In genomic region chr9:127874301-127875216, GRCh38 we compare ENCODE assay signal across 1 cellular context.
TF ChIP-seq lines count a peak whose summit lies in the region.

No MANE protein-coding gene starts in this region.

TF ChIP-seq in HEK293T, 16 proteins besides CTCF, POLR2A, EP300 and RAD21 (continued from another document):
- TF ChIP-seq BHLHE40 (IDR thresholded peaks at IDR 0.05; ENCODE audit: borderline replicate concordance) = no peak
- TF ChIP-seq ELF4 (IDR thresholded peaks at IDR 0.05) = no peak
- no peak for TF ChIP-seq FOXM1 (IDR thresholded peaks at IDR 0.05; ENCODE audit: borderline replicate concordance)
- TF ChIP-seq FOXA1 (IDR thresholded peaks at IDR 0.05) = no peak
- no peak for TF ChIP-seq LEF1 (IDR thresholded peaks at IDR 0.05; ENCODE audit: borderline replicate concordance)
- no peak for TF ChIP-seq ARNT (IDR thresholded peaks at IDR 0.05)
- TF ChIP-seq SP1 (IDR thresholded peaks at IDR 0.05) = no peak
TF ChIP-seq in HEK293T: peak in this region for 0.
